23 cellular contexts compared by ENCODE assay signal in genomic region chr10:5694573-5694972, GRCh38. TPM values are rescaled to one million over a fixed set of nuclear protein-coding genes. Genes with fewer than 3 reads are reported as not detected.
DNase-seq lines count a peak whose midpoint lies in the region; ATAC-seq and TF ChIP-seq lines count a peak whose summit lies in the region.
"Had no signal": no experiment of that assay in that cellular context is flagged by ENCODE, and none has a peak within 500 bp of the region (broad histone marks: within the 10 kb centered on the region; RNA-seq: fewer than 3 reads in every experiment).

No MANE protein-coding gene starts in this region.

- no peak overlapping the region for H3K4me3 Mint-ChIP-seq in stimulated activated memory B cell treated with anti-CD40 and anti-IgM and Interleukin-4, amounts not matched to agents 10 μg/mL and 1 μg/mL and 100 μg/mL, for 72 hours
- no peak overlapping the region for H3K4me3 Mint-ChIP-seq in CD8-positive, alpha-beta T cell
- H3K4me3 Mint-ChIP-seq: H9, HFFc6 had no signal

- H3K27ac Mint-ChIP-seq in stimulated activated memory B cell treated with anti-CD40 and anti-IgM and Interleukin-4, amounts not matched to agents 10 μg/mL and 1 μg/mL and 100 μg/mL, for 72 hours = peak overlapping the region; percentile 61
- H3K27ac Mint-ChIP-seq in CD8-positive, alpha-beta T cell = no peak overlapping the region

- ATAC-seq in stimulated activated memory B cell treated with anti-CD40 and anti-IgM and Interleukin-4, amounts not matched to agents 10 μg/mL and 1 μg/mL and 100 μg/mL, for 72 hours = no peak
- ATAC-seq in CD8-positive, alpha-beta T cell = no peak
- ATAC-seq: Panc1 had no signal

- peak overlapping the region in 10 of 11 experiments; percentile 9 to 70 (median 42); a peak in 12 of 22 replicates for H3K4me2 ChIP-seq in BLaER1 treated with 17β-estradiol and CSF1 and Interleukin-3, amounts not matched to agents 10 nM and 100 nM
- peak overlapping the region; percentile 47 for H3K4me2 ChIP-seq in Karpas-422 (ENCODE audit: low read depth, low read length, poor library complexity, severe bottlenecking)
- H3K4me2 ChIP-seq in OCI-LY7 (ENCODE audit: low read length) = peak overlapping the region; percentile 91
- H3K4me2 ChIP-seq: KMS-11 had no signal

- H3K4me3 ChIP-seq in BLaER1 treated with 17β-estradiol and CSF1 and Interleukin-3, amounts not matched to agents 10 nM and 100 nM = no peak overlapping the region; a peak in 1 of 20 replicates
- H3K4me3 ChIP-seq in Karpas-422 (ENCODE audit: low read length) = no peak overlapping the region
- peak overlapping the region; percentile 70 for H3K4me3 ChIP-seq in OCI-LY7 (ENCODE audit: low read depth, low read length, poor library complexity, severe bottlenecking)
- H3K4me3 ChIP-seq in CD8-positive, alpha-beta T cell (ENCODE audit: low read depth, low read length) = no peak overlapping the region
- H3K4me3 ChIP-seq: GM23248 had no signal

- peaks cover 5 to 100% (median 69%) of the 10 kb centered on the region in 11 experiments; a peak in 18 of 22 replicates for H4K20me1 ChIP-seq in BLaER1 treated with 17β-estradiol and CSF1 and Interleukin-3, amounts not matched to agents 10 nM and 100 nM
- H4K20me1 ChIP-seq in Karpas-422 (ENCODE audit: insufficient read depth, low read depth, low read length) = 0 out of 2 replicates have a peak, but pooled peaks cover 4% of the 10 kb centered on the region
- H4K20me1 ChIP-seq in OCI-LY7 (ENCODE audit: insufficient read depth, low read length) = no peaks in the 10 kb centered on the region; the same call in 1 of the 2 replicates

- H3K36me3 ChIP-seq in BLaER1 treated with 17β-estradiol and CSF1 and Interleukin-3, amounts not matched to agents 10 nM and 100 nM = peaks cover 0 to 79% (median 42%) of the 10 kb centered on the region in 11 experiments; a peak in 19 of 22 replicates
- no peaks in the 10 kb centered on the region for H3K36me3 ChIP-seq in Karpas-422 (ENCODE audit: insufficient read depth, low read length)
- peaks cover 36% of the 10 kb centered on the region for H3K36me3 ChIP-seq in OCI-LY7 (ENCODE audit: insufficient read depth, low read length)
- H3K36me3 ChIP-seq in CD8-positive, alpha-beta T cell (ENCODE audit: insufficient read depth, low read length) = no peaks in the 10 kb centered on the region

- CTCF ChIA-PET in OCI-LY7 (lab: Charles Lee; ENCODE audit: unreplicated experiment) = no interaction called here
- CTCF ChIA-PET in CD8-positive, alpha-beta T cell (lab: Charles Lee) = no interaction called here

- peaks cover 6% of the 10 kb centered on the region for H3K36me3 Mint-ChIP-seq in stimulated activated memory B cell treated with anti-CD40 and anti-IgM and Interleukin-4, amounts not matched to agents 10 μg/mL and 1 μg/mL and 100 μg/mL, for 72 hours
- peaks cover 3% of the 10 kb centered on the region for H3K36me3 Mint-ChIP-seq in CD8-positive, alpha-beta T cell

- H2AFZ ChIP-seq in Karpas-422 (ENCODE audit: low read length) (no peak overlapping the region), OCI-LY7 (ENCODE audit: low read length) (no peak overlapping the region)
- H2AFZ ChIP-seq: GM23248 had no signal

- H3K27ac ChIP-seq in BLaER1 treated with 17β-estradiol and CSF1 and Interleukin-3, amounts not matched to agents 10 nM and 100 nM = peak overlapping the region in 1 of 11 experiments; percentile 43; a peak in 3 of 22 replicates
- H3K27ac ChIP-seq in Karpas-422 (ENCODE audit: low read length) = peak overlapping the region; percentile 40
- H3K27ac ChIP-seq in OCI-LY7 (ENCODE audit: low read depth, low read length, poor library complexity, severe bottlenecking) = peak overlapping the region; percentile 92
- H3K27ac ChIP-seq in CD8-positive, alpha-beta T cell (ENCODE audit: low read depth, low read length) = no peak overlapping the region
- H3K27ac ChIP-seq: GM23248, KMS-11 had no signal

- no TSS peak for BruUV-seq in OCI-LY7 (replicated peaks; lab: Mats Ljungman, UMichigan)

- no peaks in the 10 kb centered on the region for H3K9me2 ChIP-seq in Karpas-422 (replicated peaks; ENCODE audit: insufficient read depth, low read length)
- no peaks in the 10 kb centered on the region for H3K9me2 ChIP-seq in OCI-LY7 (ENCODE audit: insufficient read depth, low read length)

- peaks cover 14 to 29% (median 25%) of the 10 kb centered on the region in 10 experiments; a peak in 19 of 20 replicates for H3K4me1 ChIP-seq in BLaER1 treated with 17β-estradiol and CSF1 and Interleukin-3, amounts not matched to agents 10 nM and 100 nM
- H3K4me1 ChIP-seq in Karpas-422 (ENCODE audit: low read length) = peaks cover 59% of the 10 kb centered on the region
- peaks cover 91% of the 10 kb centered on the region for H3K4me1 ChIP-seq in OCI-LY7 (ENCODE audit: insufficient read depth, low read length, poor library complexity, severe bottlenecking)
- peaks cover 47% of the 10 kb centered on the region for H3K4me1 ChIP-seq in CD8-positive, alpha-beta T cell (ENCODE audit: insufficient read depth, low read length)

- H3K9me3 ChIP-seq in BLaER1 treated with 17β-estradiol and CSF1 and Interleukin-3, amounts not matched to agents 10 nM and 100 nM (replicated peaks in 1 of 11) = peaks cover 14 to 72% (median 61%) of the 10 kb centered on the region in 11 experiments; a peak in 21 of 22 replicates
- no peaks in the 10 kb centered on the region for H3K9me3 ChIP-seq in Karpas-422 (ENCODE audit: low read length)
- H3K9me3 ChIP-seq in OCI-LY7 (ENCODE audit: low read length) = peaks cover 16% of the 10 kb centered on the region; the same call in 1 of the 2 replicates
- H3K9me3 ChIP-seq in CD8-positive, alpha-beta T cell (ENCODE audit: low read length) = no peaks in the 10 kb centered on the region

- intact Hi-C loops in OCI-LY7 (cut with micrococcal nuclease; ENCODE audit: unreplicated experiment) = loop anchor here (10.0 kb wide), 1 partner anchor 370 kb away; the partner anchor contains the start of gene IL2RA
- intact Hi-C loops in CD8-positive, alpha-beta T cell (cut with DNase I, micrococcal nuclease) = loop anchor here in 1 of 2 experiments (5.0 kb wide), 1 partner anchor 37 kb away; no protein-coding TSS in a partner anchor

- H3K9ac ChIP-seq in BLaER1 treated with 17β-estradiol and CSF1 and Interleukin-3, amounts not matched to agents 10 nM and 100 nM = no peak overlapping the region
- H3K9ac ChIP-seq in Karpas-422 (ENCODE audit: low read length) = no peak overlapping the region
- H3K9ac ChIP-seq: GM23248, KMS-11 had no signal

- no peaks in the 10 kb centered on the region for H3K27me3 Mint-ChIP-seq in stimulated activated memory B cell treated with anti-CD40 and anti-IgM and Interleukin-4, amounts not matched to agents 10 μg/mL and 1 μg/mL and 100 μg/mL, for 72 hours
- no peaks in the 10 kb centered on the region for H3K27me3 Mint-ChIP-seq in CD8-positive, alpha-beta T cell (ENCODE audit: low read depth)
- H3K27me3 Mint-ChIP-seq: CD8-positive, alpha-beta memory T cell had no signal

- H3K9me3 Mint-ChIP-seq in stimulated activated memory B cell treated with anti-CD40 and anti-IgM and Interleukin-4, amounts not matched to agents 10 μg/mL and 1 μg/mL and 100 μg/mL, for 72 hours = no peaks in the 10 kb centered on the region
- H3K9me3 Mint-ChIP-seq in CD8-positive, alpha-beta T cell = no peaks in the 10 kb centered on the region
- H3K9me3 Mint-ChIP-seq: CD8-positive, alpha-beta memory T cell; H9; HFFc6 had no signal

- TF ChIP-seq CTCF in OCI-LY7 (conservative IDR thresholded peaks at IDR 0.05; ENCODE audit: low read length) = no peak
- no peak for TF ChIP-seq CTCF in CD8-positive, alpha-beta T cell (IDR thresholded peaks at IDR 0.05)

- POLR2A ChIA-PET in OCI-LY7 (lab: Charles Lee) = interaction anchor here (1.1 to 8.6 kb wide), 7 partner anchors 8 to 149 kb away, joined by 3 to 142 read pairs (median 6); partner anchors contain the start of genes ASB13 and TASOR2
- POLR2A ChIA-PET in CD8-positive, alpha-beta T cell (lab: Charles Lee) = interaction anchor here (0.6 kb wide), 1 partner anchor 1345 kb away, joined by 3 read pairs; no protein-coding TSS in a partner anchor

- H3K4me1 Mint-ChIP-seq in stimulated activated memory B cell treated with anti-CD40 and anti-IgM and Interleukin-4, amounts not matched to agents 10 μg/mL and 1 μg/mL and 100 μg/mL, for 72 hours = peaks cover 38% of the 10 kb centered on the region
- H3K4me1 Mint-ChIP-seq in CD8-positive, alpha-beta T cell (ENCODE audit: low read depth) = peaks cover 62% of the 10 kb centered on the region

- DNase-seq in Karpas-422 = peak; percentile 54
- DNase-seq in OCI-LY7 (ENCODE audit: low spot score) = peak; percentile 54
- DNase-seq in CD8-positive, alpha-beta T cell = no peak
- no peak for DNase-seq in DMS 273 (lab: John Stamatoyannopoulos, UW; ENCODE audit: unreplicated experiment)
- no peak for DNase-seq in cerebellar nuclear complex (lab: John Stamatoyannopoulos, UW)
- DNase-seq: C1 segment of cervical spinal cord; Calu3; CD8-positive, alpha-beta memory T cell; GM23248; H9; HFFc6; IMR-90; NCI-H1417; NCI-H1694 treated with DMSO at 0.1 percent for 48 hours; NCI-H2081 treated with DMSO at 0.1 percent for 48 hours; NCI-H2171 treated with DMSO at 0.1 percent for 48 hours; NCI-H524 treated with DMSO at 0.1 percent for 48 hours; SIG-M5; T1000 had no signal

- H3K79me2 ChIP-seq in Karpas-422 (ENCODE audit: low read length) (peaks cover 100% of the 10 kb centered on the region), OCI-LY7 (ENCODE audit: insufficient read depth, low read depth, low read length) (peaks cover 100% of the 10 kb centered on the region)

- H3K27me3 ChIP-seq in BLaER1 treated with 17β-estradiol and CSF1 and Interleukin-3, amounts not matched to agents 10 nM and 100 nM = no peaks in the 10 kb centered on the region
- no peaks in the 10 kb centered on the region for H3K27me3 ChIP-seq in Karpas-422 (ENCODE audit: low read length)
- H3K27me3 ChIP-seq in CD8-positive, alpha-beta T cell (ENCODE audit: insufficient read depth, low read length) = no peaks in the 10 kb centered on the region

RNA-seq across cellular contexts. Expression of gene TASOR2, which starts 9.9 kb away (rescaled TPM):
- total RNA-seq in Karpas-422 (2014; rRNA removed; shearing (Covaris generic); ENCODE audit: low replicate concordance) = 57.7 and 63.7 TPM in 2 replicates
- total RNA-seq in OCI-LY7 (2014; rRNA removed; shearing (Covaris generic)) = 103 and 113 TPM in 2 replicates
- total RNA-seq in OCI-LY7 (2022) = 116 and 127 TPM in 2 replicates
- total RNA-seq in CD8-positive, alpha-beta T cell = 10 to 100 TPM; 52.7 to 61.2 TPM

RNA-seq across cellular contexts. Expression of gene ASB13, which starts 28.2 kb away (rescaled TPM):
- 12.2 and 26.0 TPM in 2 replicates for total RNA-seq in Karpas-422 (2014; rRNA removed; shearing (Covaris generic); ENCODE audit: low replicate concordance)
- total RNA-seq in OCI-LY7 (2014; rRNA removed; shearing (Covaris generic)) = 23.2 and 25.6 TPM in 2 replicates
- 90.4 and 108 TPM in 2 replicates for total RNA-seq in OCI-LY7 (2022)
- 1 to 10 TPM; 1.6 to 1.9 TPM for total RNA-seq in CD8-positive, alpha-beta T cell

Comparison
In these comparisons a context has a peak if more than half of its experiments do, and no peak if none do; other contexts are left out.
1. DNase-seq: peak in Karpas-422 (single experiment) and OCI-LY7 (single experiment); none in CD8-positive, alpha-beta T cell (0 of 7), DMS 273 (single experiment) and cerebellar nuclear complex (0 of 2).
2. Peak in every context shown above with its lines, with median percentiles within 50 percentile points of each other: H3K4me2 ChIP-seq.